19 cellular contexts compared by ENCODE assay signal in genomic region chr2:176063958-176064357, GRCh38. TPM values are rescaled to one million over a fixed set of nuclear protein-coding genes. Genes with fewer than 3 reads are reported as not detected.
DNase-seq lines count a peak whose midpoint lies in the region; ATAC-seq and TF ChIP-seq lines count a peak whose summit lies in the region.
"Had no signal": no experiment of that assay in that cellular context is flagged by ENCODE, and none has a peak within 500 bp of the region (broad histone marks: within the 10 kb centered on the region; RNA-seq: fewer than 3 reads in every experiment).

No MANE protein-coding gene starts in this region.

- POLR2A ChIA-PET in CD4-positive, alpha-beta memory T cell (lab: Charles Lee; ENCODE audit: partially characterized antibody), result no interaction called here

- peaks cover 28% of the 10 kb centered on the region for H3K4me1 ChIP-seq in KMS-11 (ENCODE audit: low read depth, poor library complexity, severe bottlenecking)
- peaks cover 5% of the 10 kb centered on the region for H3K4me1 ChIP-seq in Karpas-422 (ENCODE audit: low read length)
- peaks cover 6% of the 10 kb centered on the region for H3K4me1 ChIP-seq in CD4-positive, alpha-beta memory T cell (ENCODE audit: insufficient read depth, low read length)
- H3K4me1 ChIP-seq: prostate gland had no signal

- H3K4me3 ChIP-seq in KMS-11 (IDR thresholded peaks at IDR 0.05; ENCODE audit: insufficient read depth, low read depth, low read length) (no peak overlapping the region), Karpas-422 (ENCODE audit: low read length) (no peak overlapping the region)
- no peak overlapping the region for H3K4me3 ChIP-seq in CD4-positive, alpha-beta memory T cell (ENCODE audit: low read length in 2 of 2)
- H3K4me3 ChIP-seq: ascending aorta, coronary artery, MG63, prostate gland, uterus had no signal

- no peak for TF ChIP-seq CTCF in KMS-11 (conservative IDR thresholded peaks at IDR 0.05; ENCODE audit: low read depth, low read length)

- no peak overlapping the region for H3K9ac ChIP-seq in KMS-11
- H3K9ac ChIP-seq in Karpas-422 (ENCODE audit: low read length), result no peak overlapping the region

- no peaks in the 10 kb centered on the region for H4K20me1 ChIP-seq in KMS-11 (ENCODE audit: insufficient read depth)
- no peaks in the 10 kb centered on the region for H4K20me1 ChIP-seq in Karpas-422 (ENCODE audit: insufficient read depth, low read depth, low read length)

- CTCF ChIA-PET in CD4-positive, alpha-beta memory T cell (lab: Charles Lee; ENCODE audit: partially characterized antibody), result no interaction called here

- DNase-seq in activated T-cell treated with anti-CD3 and anti-CD28 coated beads, Interleukin-2, amount 50 U/mL, for 72 hours, result no peak
- DNase-seq in activated T-cell treated with anti-CD3 and anti-CD28 coated beads for 4 hours (no peak), NCI-H748 (lab: John Stamatoyannopoulos, UW; ENCODE audit: unreplicated experiment) (peak; percentile 88), Karpas-422 (no peak), cardiac septum (ENCODE audit: low spot score) (no peak), kidney tubule cell (ENCODE audit: low spot score) (no peak)
- no peak for DNase-seq in CD4-positive, alpha-beta memory T cell
- DNase-seq: activated naive CD4-positive, alpha-beta T cell treated with Interleukin-2 at 50 U/mL for 16 hours; Calu3; mammary epithelial cell; MG63; naive thymus-derived CD8-positive, alpha-beta T cell; uterus had no signal

- H3K27me3 ChIP-seq in KMS-11 (ENCODE audit: insufficient read depth, low read depth), result no peaks in the 10 kb centered on the region
- no peaks in the 10 kb centered on the region for H3K27me3 ChIP-seq in Karpas-422 (ENCODE audit: low read length)
- H3K27me3 ChIP-seq in CD4-positive, alpha-beta memory T cell (ENCODE audit: insufficient read depth, low read length), result peaks cover 9% of the 10 kb centered on the region

- H3K79me2 ChIP-seq in KMS-11 (ENCODE audit: insufficient read depth, low read depth) (no peaks in the 10 kb centered on the region), Karpas-422 (ENCODE audit: low read length) (no peaks in the 10 kb centered on the region)

- ATAC-seq in activated T-cell treated with anti-CD3 and anti-CD28 coated beads, Interleukin-2, amount 50 U/mL, for 72 hours (replicated peaks in 1 of 2), result peak; percentile 86 to 87
- ATAC-seq: naive thymus-derived CD8-positive, alpha-beta T cell had no signal

- H3K9me3 Mint-ChIP-seq in activated T-cell treated with anti-CD3 and anti-CD28 coated beads, Interleukin-2, amount 50 U/mL, for 72 hours, result no peaks in the 10 kb centered on the region
- H3K9me3 Mint-ChIP-seq in CD4-positive, alpha-beta memory T cell, result peaks cover 0 to 5% (median under 1%) of the 10 kb centered on the region in 8 donors

- no peaks in the 10 kb centered on the region for H3K36me3 ChIP-seq in KMS-11 (ENCODE audit: insufficient read depth)
- H3K36me3 ChIP-seq in Karpas-422 (ENCODE audit: insufficient read depth, low read length), result no peaks in the 10 kb centered on the region
- H3K36me3 ChIP-seq in CD4-positive, alpha-beta memory T cell (ENCODE audit: insufficient read depth, low read length), result no peaks in the 10 kb centered on the region
- H3K36me3 ChIP-seq: ascending aorta, MG63, prostate gland, uterus had no signal

- no peak overlapping the region for H3K4me3 Mint-ChIP-seq in activated T-cell treated with anti-CD3 and anti-CD28 coated beads, Interleukin-2, amount 50 U/mL, for 72 hours
- H3K4me3 Mint-ChIP-seq in CD4-positive, alpha-beta memory T cell, result no peak overlapping the region
- H3K4me3 Mint-ChIP-seq: naive thymus-derived CD8-positive, alpha-beta T cell had no signal

- intact Hi-C loops in cardiac septum (cut with DNase I), result no loop called here
- intact Hi-C loops in CD4-positive, alpha-beta memory T cell (cut with micrococcal nuclease), result no loop called here

- no peaks in the 10 kb centered on the region for H3K9me2 ChIP-seq in Karpas-422 (replicated peaks; ENCODE audit: insufficient read depth, low read length)

- H3K27ac ChIP-seq in KMS-11 (peak overlapping the region; percentile 44; the same call in 1 of the 2 replicates), Karpas-422 (ENCODE audit: low read length) (no peak overlapping the region)
- H3K27ac ChIP-seq in CD4-positive, alpha-beta memory T cell (ENCODE audit: low read depth, low read length), result no peak overlapping the region
- H3K27ac ChIP-seq: ascending aorta, coronary artery, prostate gland, RWPE1, uterus had no signal

- H3K27me3 Mint-ChIP-seq in activated T-cell treated with anti-CD3 and anti-CD28 coated beads, Interleukin-2, amount 50 U/mL, for 72 hours (ENCODE audit: low read depth), result peaks cover 81% of the 10 kb centered on the region
- H3K27me3 Mint-ChIP-seq in CD4-positive, alpha-beta memory T cell, result peaks cover 48 to 49% of the 10 kb centered on the region in 2 donors

- peak overlapping the region; percentile 37; the same call in 1 of the 2 replicates for H3K4me2 ChIP-seq in KMS-11
- no peak overlapping the region for H3K4me2 ChIP-seq in Karpas-422 (ENCODE audit: low read depth, low read length, poor library complexity, severe bottlenecking)

- peaks cover 11% of the 10 kb centered on the region for H3K4me1 Mint-ChIP-seq in activated T-cell treated with anti-CD3 and anti-CD28 coated beads, Interleukin-2, amount 50 U/mL, for 72 hours (ENCODE audit: low read depth)
- H3K4me1 Mint-ChIP-seq in CD4-positive, alpha-beta memory T cell, result peaks cover 0 to 17% (median 5%) of the 10 kb centered on the region in 4 donors

- no peaks in the 10 kb centered on the region for H3K36me3 Mint-ChIP-seq in activated T-cell treated with anti-CD3 and anti-CD28 coated beads, Interleukin-2, amount 50 U/mL, for 72 hours (ENCODE audit: insufficient read depth in 2 of 2)
- no peaks in the 10 kb centered on the region for H3K36me3 Mint-ChIP-seq in CD4-positive, alpha-beta memory T cell

- H3K27ac Mint-ChIP-seq in activated T-cell treated with anti-CD3 and anti-CD28 coated beads, Interleukin-2, amount 50 U/mL, for 72 hours, result no peak overlapping the region
- no peak overlapping the region for H3K27ac Mint-ChIP-seq in CD4-positive, alpha-beta memory T cell
- H3K27ac Mint-ChIP-seq: naive thymus-derived CD8-positive, alpha-beta T cell had no signal

- H2AFZ ChIP-seq in KMS-11 (ENCODE audit: low read depth) (peak overlapping the region; percentile 36; the same call in 1 of the 2 replicates), Karpas-422 (ENCODE audit: low read length) (no peak overlapping the region)

- H3K9me3 ChIP-seq in Karpas-422 (ENCODE audit: low read length), result no peaks in the 10 kb centered on the region
- H3K9me3 ChIP-seq in CD4-positive, alpha-beta memory T cell (ENCODE audit: control insufficient read depth in 1 of 2, low read length in 2 of 2), result no peaks in the 10 kb centered on the region
- H3K9me3 ChIP-seq: ascending aorta, MG63, prostate gland, uterus had no signal

RNA-seq across cellular contexts. Expression of gene EVX2, which starts 19.8 kb away (rescaled TPM):
- total RNA-seq in activated T-cell treated with anti-CD3 and anti-CD28 coated beads, Interleukin-2, amount 50 U/mL, for 72 hours, result not detected
- not detected in 2 replicates for total RNA-seq in Karpas-422 (2014; rRNA removed; shearing (Covaris generic); ENCODE audit: low replicate concordance)
- total RNA-seq in cardiac septum, result not detected
- not detected for total RNA-seq in CD4-positive, alpha-beta memory T cell
- not detected for polyA plus RNA-seq in CD4-positive, alpha-beta memory T cell
- total RNA-seq: ascending aorta; Calu3; epithelial cell of proximal tubule; mammary epithelial cell; naive thymus-derived CD8-positive, alpha-beta T cell had no signal
- polyA plus RNA-seq: mammary epithelial cell; naive thymus-derived CD8-positive, alpha-beta T cell had no signal

RNA-seq across cellular contexts. Expression of gene HOXD13, which starts 28.6 kb away (rescaled TPM):
- not detected for total RNA-seq in activated T-cell treated with anti-CD3 and anti-CD28 coated beads, Interleukin-2, amount 50 U/mL, for 72 hours
- not detected in 2 replicates for total RNA-seq in Karpas-422 (2014; rRNA removed; shearing (Covaris generic); ENCODE audit: low replicate concordance)
- not detected for total RNA-seq in cardiac septum
- total RNA-seq in CD4-positive, alpha-beta memory T cell, result not detected
- polyA plus RNA-seq in CD4-positive, alpha-beta memory T cell, result not detected
- total RNA-seq: ascending aorta; Calu3; epithelial cell of proximal tubule; mammary epithelial cell; naive thymus-derived CD8-positive, alpha-beta T cell had no signal
- polyA plus RNA-seq: mammary epithelial cell; naive thymus-derived CD8-positive, alpha-beta T cell had no signal

RNA-seq across cellular contexts. Expression of gene HOXD12, which starts 35.6 kb away (rescaled TPM):
- total RNA-seq in activated T-cell treated with anti-CD3 and anti-CD28 coated beads, Interleukin-2, amount 50 U/mL, for 72 hours, result not detected
- total RNA-seq in Karpas-422 (2014; rRNA removed; shearing (Covaris generic); ENCODE audit: low replicate concordance), result 1.0 and 1.9 TPM in 2 replicates
- total RNA-seq in cardiac septum, result not detected
- total RNA-seq in CD4-positive, alpha-beta memory T cell, result not detected
- not detected for polyA plus RNA-seq in CD4-positive, alpha-beta memory T cell
- total RNA-seq: ascending aorta; Calu3; epithelial cell of proximal tubule; mammary epithelial cell; naive thymus-derived CD8-positive, alpha-beta T cell had no signal
- polyA plus RNA-seq: mammary epithelial cell; naive thymus-derived CD8-positive, alpha-beta T cell had no signal

RNA-seq across cellular contexts. Expression of gene HOXD11, which starts 43.1 kb away (rescaled TPM):
- not detected for total RNA-seq in activated T-cell treated with anti-CD3 and anti-CD28 coated beads, Interleukin-2, amount 50 U/mL, for 72 hours
- not detected in 2 replicates for total RNA-seq in Karpas-422 (2014; rRNA removed; shearing (Covaris generic); ENCODE audit: low replicate concordance)
- total RNA-seq in cardiac septum, result not detected
- total RNA-seq in CD4-positive, alpha-beta memory T cell, result not detected
- polyA plus RNA-seq in CD4-positive, alpha-beta memory T cell, result not detected
- total RNA-seq: ascending aorta; Calu3; mammary epithelial cell; naive thymus-derived CD8-positive, alpha-beta T cell had no signal
- polyA plus RNA-seq: mammary epithelial cell; naive thymus-derived CD8-positive, alpha-beta T cell had no signal

RNA-seq across cellular contexts. Expression of gene HOXD10, which starts 52.6 kb away (rescaled TPM):
- total RNA-seq in activated T-cell treated with anti-CD3 and anti-CD28 coated beads, Interleukin-2, amount 50 U/mL, for 72 hours, result not detected
- not detected in 2 replicates for total RNA-seq in Karpas-422 (2014; rRNA removed; shearing (Covaris generic); ENCODE audit: low replicate concordance)
- 0.16 TPM for total RNA-seq in cardiac septum
- not detected for total RNA-seq in CD4-positive, alpha-beta memory T cell
- polyA plus RNA-seq in CD4-positive, alpha-beta memory T cell, result not detected
- total RNA-seq: ascending aorta; Calu3; mammary epithelial cell; naive thymus-derived CD8-positive, alpha-beta T cell had no signal
- polyA plus RNA-seq: mammary epithelial cell; naive thymus-derived CD8-positive, alpha-beta T cell had no signal
